Comparison of ENCODE assay signal across 8 cellular contexts in the genomic region with DNA sequence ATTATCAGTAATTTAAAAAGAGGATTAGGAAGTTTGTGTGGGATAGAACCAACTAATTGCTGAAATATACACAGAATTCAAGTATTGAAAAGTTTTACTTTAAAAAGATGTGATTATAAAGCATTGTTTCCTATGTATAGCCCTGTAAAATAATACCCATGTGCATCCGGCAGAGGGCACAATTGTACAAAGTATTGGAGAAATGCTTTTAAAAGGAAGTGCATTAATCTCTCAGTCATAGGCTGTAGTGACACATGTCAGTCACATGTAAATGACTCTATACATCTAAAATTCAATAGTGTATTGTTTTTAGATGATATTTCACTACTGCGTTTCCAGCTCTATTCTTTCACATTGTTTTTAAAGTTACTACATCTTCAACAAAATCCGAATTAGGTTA. TPM values are rescaled to one million over a fixed set of nuclear protein-coding genes. Genes with fewer than 3 reads are reported as not detected.
DNase-seq lines count a peak whose midpoint lies in the region; ATAC-seq and TF ChIP-seq lines count a peak whose summit lies in the region.

No MANE protein-coding gene starts in this region.

- H3K27me3 Mint-ChIP-seq in activated T-helper 2 cell treated with anti-CD3 and anti-CD28 coated beads, Interferon-gamma antibody, Interleukin-2, Interleukin-4, amounts not matched to agents 10 μg/mL and 5 μg/mL and 100 μg/mL, durations not matched to agents 14 hours and 24 hours and 36 hours (ENCODE audit: low read depth), result peaks cover 16% of the 10 kb centered on the region

- H3K4me2 ChIP-seq in smooth muscle cell, result no peak overlapping the region

- no peaks in the 10 kb centered on the region for H3F3A ChIP-seq in smooth muscle cell (ENCODE audit: low read depth)

- H3K9me3 ChIP-seq in AG04450 (ENCODE audit: control insufficient read depth, insufficient read depth, low read length) (no peaks in the 10 kb centered on the region), Peyer's patch (no peaks in the 10 kb centered on the region), smooth muscle cell (replicated peaks; ENCODE audit: low read depth) (no peaks in the 10 kb centered on the region)

- no peaks in the 10 kb centered on the region for H4K20me1 ChIP-seq in smooth muscle cell (ENCODE audit: low read depth)

- H3K27ac ChIP-seq in AG04450 (ENCODE audit: low read depth, low read length) (no peak overlapping the region), Peyer's patch (no peak overlapping the region), smooth muscle cell (ENCODE audit: low read depth) (no peak overlapping the region)

- H3K36me3 ChIP-seq in Peyer's patch (no peaks in the 10 kb centered on the region), smooth muscle cell (ENCODE audit: low read depth) (no peaks in the 10 kb centered on the region)

- H3K4me1 ChIP-seq in Peyer's patch (no peaks in the 10 kb centered on the region), smooth muscle cell (ENCODE audit: low read depth) (no peaks in the 10 kb centered on the region)

- 47% methylated on average over 3 of the region's 3 CpGs for WGBS in smooth muscle cell (ENCODE audit: low lambda C conversion rate)

- ATAC-seq in GM18499 (IDR thresholded peaks at IDR 0.05; ENCODE audit: insufficient read depth, unreplicated experiment), result peak; percentile 79
- ATAC-seq in HG03520 (IDR thresholded peaks at IDR 0.05; ENCODE audit: unreplicated experiment), result peak; percentile 93

- H3K4me3 Mint-ChIP-seq in activated T-helper 2 cell treated with anti-CD3 and anti-CD28 coated beads, Interferon-gamma antibody, Interleukin-2, Interleukin-4, amounts not matched to agents 10 μg/mL and 5 μg/mL and 100 μg/mL, durations not matched to agents 14 hours and 24 hours and 36 hours (ENCODE audit: low read depth), result no peak overlapping the region

- TF ChIP-seq POLR2A in Peyer's patch (IDR thresholded peaks at IDR 0.05), result no peak

- no peaks in the 10 kb centered on the region for H3K4me1 Mint-ChIP-seq in activated T-helper 2 cell treated with anti-CD3 and anti-CD28 coated beads, Interferon-gamma antibody, Interleukin-2, Interleukin-4, amounts not matched to agents 10 μg/mL and 5 μg/mL and 100 μg/mL, durations not matched to agents 14 hours and 24 hours and 36 hours (ENCODE audit: low read depth)

- no peak for DNase-seq in AG04450 (ENCODE audit: low read depth, low spot score)
- peak in 2 of 3 donors; percentile 65 to 87 for DNase-seq in Peyer's patch
- DNase-seq in activated T-helper 2 cell treated with anti-CD3 and anti-CD28 coated beads, Interferon-gamma antibody, Interleukin-2, Interleukin-4, amounts not matched to agents 10 μg/mL and 5 μg/mL and 100 μg/mL, durations not matched to agents 14 hours and 24 hours and 36 hours (ENCODE audit: low spot score), result peak; percentile 23
- peak; percentile 36 for DNase-seq in glomerular visceral epithelial cell (ENCODE audit: extremely low spot score)
- DNase-seq in smooth muscle cell (lab: John Stamatoyannopoulos, UW; ENCODE audit: unreplicated experiment), result no peak
- DNase-seq in NCI-H2029 treated with DMSO at 0.1 percent for 48 hours (lab: John Stamatoyannopoulos, UW), result no peak

- H3K27me3 ChIP-seq in AG04450 (ENCODE audit: control insufficient read depth, insufficient read depth, low read length), result no peaks in the 10 kb centered on the region
- H3K27me3 ChIP-seq in Peyer's patch, result no peaks in the 10 kb centered on the region
- H3K27me3 ChIP-seq in smooth muscle cell (ENCODE audit: low read depth), result no peaks in the 10 kb centered on the region

- TF ChIP-seq CTCF in AG04450 (IDR thresholded peaks at IDR 0.05; ENCODE audit: low read depth, low read length) (peak; percentile 56), Peyer's patch (IDR thresholded peaks at IDR 0.05) (peak; percentile 44 to 87 (median 72)), smooth muscle cell (IDR thresholded peaks at IDR 0.05; ENCODE audit: borderline replicate concordance, insufficient read depth, poor library complexity, severe bottlenecking) (peak; percentile 67)

- H2AFZ ChIP-seq in smooth muscle cell (ENCODE audit: low read depth), result no peak overlapping the region

- no peaks in the 10 kb centered on the region for H3K9me3 Mint-ChIP-seq in activated T-helper 2 cell treated with anti-CD3 and anti-CD28 coated beads, Interferon-gamma antibody, Interleukin-2, Interleukin-4, amounts not matched to agents 10 μg/mL and 5 μg/mL and 100 μg/mL, durations not matched to agents 14 hours and 24 hours and 36 hours

- POLR2A ChIA-PET in AG04450 (lab: Yijun Ruan, JAX), result no interaction called here

- H3K4me3 ChIP-seq in AG04450 (ENCODE audit: low read depth, low read length) (no peak overlapping the region), Peyer's patch (no peak overlapping the region), smooth muscle cell (no peak overlapping the region)

- intact Hi-C loops in activated T-helper 2 cell treated with anti-CD3 and anti-CD28 coated beads, Interferon-gamma antibody, Interleukin-2, Interleukin-4, amounts not matched to agents 10 μg/mL and 5 μg/mL and 100 μg/mL, durations not matched to agents 14 hours and 24 hours and 36 hours (cut with micrococcal nuclease), result loop anchor here (1.0 to 10.0 kb wide), 2 partner anchors 1115 to 1204 kb away; no protein-coding TSS in a partner anchor

- CTCF ChIA-PET in AG04450 (lab: Charles Lee), result interaction anchor here (0.6 to 1.7 kb wide), 9 partner anchors 10 to 1328 kb away, joined by 3 to 8 read pairs (median 3); a partner anchor contains a TSS

- no peaks in the 10 kb centered on the region for H3K36me3 Mint-ChIP-seq in activated T-helper 2 cell treated with anti-CD3 and anti-CD28 coated beads, Interferon-gamma antibody, Interleukin-2, Interleukin-4, amounts not matched to agents 10 μg/mL and 5 μg/mL and 100 μg/mL, durations not matched to agents 14 hours and 24 hours and 36 hours (ENCODE audit: low read depth)

- no peaks in the 10 kb centered on the region for H3K79me2 ChIP-seq in smooth muscle cell (ENCODE audit: low read depth)

- H3K9ac ChIP-seq in smooth muscle cell (ENCODE audit: low read depth), result no peak overlapping the region

- no peak overlapping the region for H3K27ac Mint-ChIP-seq in activated T-helper 2 cell treated with anti-CD3 and anti-CD28 coated beads, Interferon-gamma antibody, Interleukin-2, Interleukin-4, amounts not matched to agents 10 μg/mL and 5 μg/mL and 100 μg/mL, durations not matched to agents 14 hours and 24 hours and 36 hours

RNA-seq across cellular contexts. Expression of a gene that starts 9.7 kb away (rescaled TPM):
- polyA plus RNA-seq in AG04450 (2011; rRNA removed), result 19.7 and 22.1 TPM in 2 replicates
- polyA minus RNA-seq in AG04450 (2011; rRNA and poly(A)+ RNA removed), result 15.8 and 19.9 TPM in 2 replicates
- 10 to 100 TPM; 10.7 to 47.9 (median 17.3) TPM for total RNA-seq in Peyer's patch
- total RNA-seq in activated T-helper 2 cell treated with anti-CD3 and anti-CD28 coated beads, Interferon-gamma antibody, Interleukin-2, Interleukin-4, amounts not matched to agents 10 μg/mL and 5 μg/mL and 100 μg/mL, durations not matched to agents 14 hours and 24 hours and 36 hours, result 12.6 and 14.0 TPM in 2 replicates
- 14.8 and 21.5 TPM in 2 replicates for total RNA-seq in smooth muscle cell
- polyA plus RNA-seq in smooth muscle cell, result 14.6 and 15.8 TPM in 2 replicates

Comparison
In these comparisons a context has a peak if more than half of its experiments do, and no peak if none do; other contexts are left out.
1. DNase-seq: peak in Peyer's patch (2 of 3), activated T-helper 2 cell treated with anti-CD3 and anti-CD28 coated beads, Interferon-gamma antibody, Interleukin-2, Interleukin-4, amounts not matched to agents 10 μg/mL and 5 μg/mL and 100 μg/mL, durations not matched to agents 14 hours and 24 hours and 36 hours (single experiment) and glomerular visceral epithelial cell (single experiment); none in AG04450 (single experiment), smooth muscle cell (single experiment) and NCI-H2029 treated with DMSO at 0.1 percent for 48 hours (single experiment).
2. Peak in every context shown above with its lines, with median percentiles within 50 percentile points of each other: CTCF ChIP-seq.